14 cellular contexts compared by ENCODE assay signal in the genomic region with DNA sequence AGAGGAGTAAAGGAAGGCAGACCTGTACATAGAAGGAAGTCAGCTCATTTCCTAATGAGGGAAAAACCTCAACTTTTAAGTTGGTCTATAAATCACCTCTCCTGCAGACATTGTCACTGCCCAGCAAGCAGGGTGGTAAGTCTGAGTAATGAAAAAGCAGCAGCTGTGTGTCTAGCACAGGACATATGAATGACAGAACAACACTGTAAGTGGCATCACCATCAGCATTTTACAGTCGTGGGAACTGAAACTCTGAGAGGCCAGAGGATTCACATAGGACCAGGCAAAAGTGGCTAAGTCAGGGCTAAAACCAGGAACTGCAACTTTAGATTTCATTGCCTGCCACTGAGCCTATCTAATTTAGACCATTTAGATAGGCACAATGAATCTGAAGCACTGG.
DNase-seq lines count a peak whose midpoint lies in the region; ATAC-seq, FAIRE-seq and TF ChIP-seq lines count a peak whose summit lies in the region.
"Had no signal": no experiment of that assay in that cellular context is flagged by ENCODE, and none has a peak within 500 bp of the region (broad histone marks: within the 10 kb centered on the region; RNA-seq: fewer than 3 reads in every experiment).

No MANE protein-coding gene starts in this region.

- H3K4me1 ChIP-seq in pancreas, result no peaks in the 10 kb centered on the region
- H3K4me1 ChIP-seq: psoas muscle had no signal

- ATAC-seq in HG02678 (IDR thresholded peaks at IDR 0.05; ENCODE audit: unreplicated experiment) (peak; percentile 96), HG03558 (IDR thresholded peaks at IDR 0.05; ENCODE audit: extremely low read depth, unreplicated experiment) (peak; percentile 95), pancreas (no peak), SK-N-SH treated with all-trans-retinoic acid at 6 μM for 48 hours (no peak)
- ATAC-seq: Panc1, psoas muscle had no signal

- FAIRE-seq in pancreas (lab: Jason Lieb, UNC), result no peak
- FAIRE-seq: keratinocyte had no signal

- DNase-seq in SIG-M5 treated with dmso at 0.1 percent for 504 hours (lab: John Stamatoyannopoulos, UW; ENCODE audit: unreplicated experiment), result peak; percentile 3
- DNase-seq in SIG-M5 (lab: John Stamatoyannopoulos, UW), result no peak
- DNase-seq in iPS-NIHi11 (ENCODE audit: low spot score), result no peak
- no peak for DNase-seq in D341Med (ENCODE audit: low spot score)
- DNase-seq in pancreas, result no peak
- DNase-seq: activated CD4-positive, alpha-beta T cell treated with anti-CD3 and anti-CD28 coated beads, Interleukin-2, amount 10 ng/mL, durations not matched to agents 24 days and 14 days; psoas muscle had no signal

- H3K27ac ChIP-seq in pancreas, result no peak overlapping the region
- H3K27ac ChIP-seq: epithelial cell of prostate, KMS-11, psoas muscle had no signal

- no peak overlapping the region for H3K4me3 ChIP-seq in pancreas
- H3K4me3 ChIP-seq: psoas muscle had no signal

- WGBS in pancreas, 2 donors, result 54 to 66% methylated on average over 1 of the region's 1 CpG

- no peak for TF ChIP-seq CTCF in pancreas (IDR thresholded peaks at IDR 0.05)

- no peaks in the 10 kb centered on the region for H3K27me3 ChIP-seq in pancreas

- intact Hi-C loops in pancreas (cut with DNase I), result no loop called here

- no peaks in the 10 kb centered on the region for H3K9me3 ChIP-seq in pancreas

- H3K36me3 ChIP-seq in pancreas, result no peaks in the 10 kb centered on the region

TF ChIP-seq in SK-N-SH treated with all-trans-retinoic acid at 6 μM for 48 hours, 23 proteins besides CTCF, POLR2A, EP300 and RAD21:
- TF ChIP-seq ISL1 (CRISPR knock-in tag; IDR thresholded peaks at IDR 0.05), result no peak
- no peak for TF ChIP-seq ZFP3 (CRISPR knock-in tag; IDR thresholded peaks at IDR 0.05)
- TF ChIP-seq, protein P1, sequence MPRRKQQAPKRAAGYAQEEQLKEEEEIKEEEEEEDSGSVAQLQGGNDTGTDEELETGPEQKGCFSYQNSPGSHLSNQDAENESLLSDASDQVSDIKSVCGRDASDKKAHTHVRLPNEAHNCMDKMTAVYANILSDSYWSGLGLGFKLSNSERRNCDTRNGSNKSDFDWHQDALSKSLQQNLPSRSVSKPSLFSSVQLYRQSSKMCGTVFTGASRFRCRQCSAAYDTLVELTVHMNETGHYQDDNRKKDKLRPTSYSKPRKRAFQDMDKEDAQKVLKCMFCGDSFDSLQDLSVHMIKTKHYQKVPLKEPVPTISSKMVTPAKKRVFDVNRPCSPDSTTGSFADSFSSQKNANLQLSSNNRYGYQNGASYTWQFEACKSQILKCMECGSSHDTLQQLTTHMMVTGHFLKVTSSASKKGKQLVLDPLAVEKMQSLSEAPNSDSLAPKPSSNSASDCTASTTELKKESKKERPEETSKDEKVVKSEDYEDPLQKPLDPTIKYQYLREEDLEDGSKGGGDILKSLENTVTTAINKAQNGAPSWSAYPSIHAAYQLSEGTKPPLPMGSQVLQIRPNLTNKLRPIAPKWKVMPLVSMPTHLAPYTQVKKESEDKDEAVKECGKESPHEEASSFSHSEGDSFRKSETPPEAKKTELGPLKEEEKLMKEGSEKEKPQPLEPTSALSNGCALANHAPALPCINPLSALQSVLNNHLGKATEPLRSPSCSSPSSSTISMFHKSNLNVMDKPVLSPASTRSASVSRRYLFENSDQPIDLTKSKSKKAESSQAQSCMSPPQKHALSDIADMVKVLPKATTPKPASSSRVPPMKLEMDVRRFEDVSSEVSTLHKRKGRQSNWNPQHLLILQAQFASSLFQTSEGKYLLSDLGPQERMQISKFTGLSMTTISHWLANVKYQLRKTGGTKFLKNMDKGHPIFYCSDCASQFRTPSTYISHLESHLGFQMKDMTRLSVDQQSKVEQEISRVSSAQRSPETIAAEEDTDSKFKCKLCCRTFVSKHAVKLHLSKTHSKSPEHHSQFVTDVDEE (CRISPR knock-in tag; IDR thresholded peaks at IDR 0.05), result no peak
- TF ChIP-seq ZNF565 (CRISPR knock-in tag; conservative IDR thresholded peaks at IDR 0.05; ENCODE audit: low read depth), result no peak
- no peak for TF ChIP-seq ZNF8 (CRISPR knock-in tag; IDR thresholded peaks at IDR 0.05)
- TF ChIP-seq TOX (CRISPR knock-in tag; IDR thresholded peaks at IDR 0.05; ENCODE audit: borderline replicate concordance), result no peak
- no peak for TF ChIP-seq SNAI2 (CRISPR knock-in tag; IDR thresholded peaks at IDR 0.05)
- no peak for TF ChIP-seq TCF4 (CRISPR knock-in tag; IDR thresholded peaks at IDR 0.05; ENCODE audit: borderline replicate concordance)

Comparison
In these comparisons a context has a peak if more than half of its experiments do, and no peak if none do; other contexts are left out.
1. ATAC-seq: peak in HG02678 (single experiment) and HG03558 (single experiment); none in pancreas (0 of 4) and SK-N-SH treated with all-trans-retinoic acid at 6 μM for 48 hours (single experiment).